8 cellular contexts compared by ENCODE assay signal in genomic region chr21:41777934-41778815, GRCh38.
DNase-seq lines count a peak whose midpoint lies in the region; ATAC-seq and TF ChIP-seq lines count a peak whose summit lies in the region.

No MANE protein-coding gene starts in this region.

- no peak for ATAC-seq in HG03354 (IDR thresholded peaks at IDR 0.05; ENCODE audit: poor library complexity, severe bottlenecking, unreplicated experiment)
- ATAC-seq in HG03097 (IDR thresholded peaks at IDR 0.05; ENCODE audit: low FRiP score, unreplicated experiment) = no peak

- CTCF ChIA-PET in GM10248 (lab: Yijun Ruan, JAX) = interaction anchor here (1.0 to 1.3 kb wide), 3 partner anchors 10 to 165 kb away, joined by 3 to 4 read pairs (median 3); no protein-coding TSS in a partner anchor

- in situ Hi-C loops in T47D (cut with HindIII; ENCODE audit: low pct_unique_long_range_greater_than_20kb, low sequenced_read_pairs) = no loop called here

- DNase-seq in AG09319 (ENCODE audit: extremely low read depth, low read depth) (peak; percentile 69), GM10248 (ENCODE audit: extremely low spot score) (no peak), NCI-H2196 treated with DMSO at 0.1 percent for 48 hours (lab: John Stamatoyannopoulos, UW; ENCODE audit: unreplicated experiment) (peak; percentile 24), T47D (ENCODE audit: low read depth in 1 of 2, low spot score in 1 of 2) (peak; percentile 84 to 94), iPS-NIHi11 (ENCODE audit: low spot score) (peak; percentile 81), smooth muscle cell of the brain vasculature (ENCODE audit: low read depth, low spot score) (peak; percentile 65)

- TF ChIP-seq CTCF in AG09319 (IDR thresholded peaks at IDR 0.05; ENCODE audit: low read depth, low read length) (peak; percentile 98), GM10248 (IDR thresholded peaks at IDR 0.05; ENCODE audit: control extremely low read depth, extremely low read depth, low read depth, missing control alignments) (peak; percentile 21)

- POLR2A ChIA-PET in GM10248 (lab: Yijun Ruan, JAX) = no interaction called here
